ENCODE assay signal across 1 cellular context in genomic region chr1:229209386-229209785, GRCh38.
TF ChIP-seq lines count a peak whose summit lies in the region.

No MANE protein-coding gene starts in this region.

TF ChIP-seq in GM23338, 12 proteins besides CTCF, POLR2A, EP300 and RAD21 (continued from another document):
- TF ChIP-seq REST (IDR thresholded peaks at IDR 0.05; ENCODE audit: unreplicated experiment) (no peak), ZNF331 (CRISPR knock-in tag; IDR thresholded peaks at IDR 0.05; ENCODE audit: low read depth) (no peak), STAT1 (IDR thresholded peaks at IDR 0.05; ENCODE audit: unreplicated experiment) (no peak), NANOG (IDR thresholded peaks at IDR 0.05; ENCODE audit: borderline replicate concordance) (no peak), POLR2AphosphoS5 (IDR thresholded peaks at IDR 0.05; ENCODE audit: low read depth) (no peak), CREB1 (CRISPR knock-in tag; IDR thresholded peaks at IDR 0.05; ENCODE audit: low read depth) (no peak), ETS1 (IDR thresholded peaks at IDR 0.05) (no peak)
